Comparison of ENCODE assay signal across 16 cellular contexts in the genomic region with DNA sequence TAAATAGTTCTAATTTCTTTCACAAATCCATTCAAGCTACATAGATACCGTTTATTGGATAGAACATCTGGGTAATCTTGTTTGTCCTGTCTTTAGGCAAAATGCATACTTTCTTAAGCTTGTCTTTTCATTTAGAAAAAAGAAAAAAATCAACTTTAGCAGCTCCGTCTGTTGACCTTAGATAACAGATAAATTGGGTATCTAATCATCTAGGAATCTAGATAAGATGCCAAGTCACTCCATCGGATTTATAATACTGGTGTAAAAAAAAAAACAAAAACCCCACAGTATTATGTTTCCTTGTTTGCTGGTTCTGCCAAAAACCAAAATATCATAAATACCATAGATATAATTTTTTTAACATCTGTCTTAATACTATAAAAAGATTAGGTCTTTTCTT.
DNase-seq lines count a peak whose midpoint lies in the region; ATAC-seq and TF ChIP-seq lines count a peak whose summit lies in the region.
"Had no signal": no experiment of that assay in that cellular context is flagged by ENCODE, and none has a peak within 500 bp of the region (broad histone marks: within the 10 kb centered on the region; RNA-seq: fewer than 3 reads in every experiment).

No MANE protein-coding gene starts in this region.

- H3K4me3 Mint-ChIP-seq in HFFc6 = 0 out of 2 replicates have a peak overlapping the region, but pooled peaks have one; percentile 20
- H3K4me3 Mint-ChIP-seq: activated T-cell treated with anti-CD3 and anti-CD28 coated beads, Interleukin-2, amount 50 U/mL, for 4 hours; IgD-negative memory B cell had no signal

- H3K9me3 Mint-ChIP-seq in HFFc6 = no peaks in the 10 kb centered on the region
- H3K9me3 Mint-ChIP-seq: activated T-cell treated with anti-CD3 and anti-CD28 coated beads, Interleukin-2, amount 50 U/mL, for 4 hours; IgD-negative memory B cell had no signal

- H3K36me3 Mint-ChIP-seq in HFFc6 (ENCODE audit: low read depth) = no peaks in the 10 kb centered on the region; the same call in 1 of the 2 replicates

- H3K27me3 Mint-ChIP-seq in HFFc6 (ENCODE audit: insufficient read depth) = peaks cover 2% of the 10 kb centered on the region; the same call in 1 of the 2 replicates
- H3K27me3 Mint-ChIP-seq: IgD-negative memory B cell had no signal

- H3K27ac ChIP-seq in VCaP (peak overlapping the region; percentile 93), gastrocnemius medialis (peak overlapping the region; percentile 65 to 93 (median 90))
- no peak overlapping the region for H3K27ac ChIP-seq in effector memory CD4-positive, alpha-beta T cell (ENCODE audit: insufficient read depth, low read length, poor library complexity, severe bottlenecking)
- H3K27ac ChIP-seq: ovary had no signal

- TF ChIP-seq POLR2A in gastrocnemius medialis (IDR thresholded peaks at IDR 0.05) = no peak

- H3K27me3 ChIP-seq in gastrocnemius medialis = no peaks in the 10 kb centered on the region
- H3K27me3 ChIP-seq in HAP-1 (ENCODE audit: low read depth) = no peaks in the 10 kb centered on the region
- no peaks in the 10 kb centered on the region for H3K27me3 ChIP-seq in effector memory CD4-positive, alpha-beta T cell (replicated peaks; ENCODE audit: control insufficient read depth, insufficient read depth, low read length, poor library complexity, severe bottlenecking)
- H3K27me3 ChIP-seq: ovary had no signal

- no peaks in the 10 kb centered on the region for H3K36me3 ChIP-seq in gastrocnemius medialis
- no peaks in the 10 kb centered on the region for H3K36me3 ChIP-seq in HAP-1 (replicated peaks)
- H3K36me3 ChIP-seq in effector memory CD4-positive, alpha-beta T cell (ENCODE audit: control insufficient read depth, insufficient read depth, low read length) = no peaks in the 10 kb centered on the region
- H3K36me3 ChIP-seq: ovary had no signal

- H3K4me1 Mint-ChIP-seq in HFFc6 (ENCODE audit: low read depth) = peaks cover 45% of the 10 kb centered on the region

- DNase-seq in HFFc6 (no peak), fibroblast of the aortic adventitia (ENCODE audit: low read depth) (peak; percentile 61), gastrocnemius medialis (no peak), HAP-1 (ENCODE audit: low spot score in 2 of 2) (no peak), MV-4-11 (lab: John Stamatoyannopoulos, UW) (no peak)
- DNase-seq in effector memory CD4-positive, alpha-beta T cell = no peak
- DNase-seq: activated T-cell treated with anti-CD3 and anti-CD28 coated beads, Interleukin-2, amount 50 U/mL, for 4 hours; kidney glomerular epithelial cell; NCI-H1105; NK-92 treated with Interleukin-12 subunit alpha and Interleukin-12 subunit beta, amount 100 ng/mL, for 24 hours; stimulated activated naive CD8-positive, alpha-beta T cell treated with anti-CD3 and anti-CD28 coated beads, Interleukin-15, Interleukin-2, amounts not matched to agents 100 U/mL and 50 U/mL, for 24 hours; T1000 had no signal

- TF ChIP-seq CTCF in HFFc6 (IDR thresholded peaks at IDR 0.05) (no peak), VCaP (conservative IDR thresholded peaks at IDR 0.05) (no peak), fibroblast of the aortic adventitia (IDR thresholded peaks at IDR 0.05; ENCODE audit: insufficient read depth, low read length) (no peak), gastrocnemius medialis (IDR thresholded peaks at IDR 0.05 in 4 of 5, conservative IDR thresholded peaks at IDR 0.05 in 1 of 5) (no peak)

- in situ Hi-C loops in gastrocnemius medialis (cut with MboI; ENCODE audit: low sequenced_read_pairs in 4 of 4) = no loop called here
- in situ Hi-C loops in HAP-1 (cut with MboI; ENCODE audit: low sequenced_read_pairs) = no loop called here

- H3K4me3 ChIP-seq in fibroblast of the aortic adventitia (ENCODE audit: low read depth, low read length) (no peak overlapping the region), gastrocnemius medialis (no peak overlapping the region), HAP-1 (no peak overlapping the region)
- no peak overlapping the region for H3K4me3 ChIP-seq in effector memory CD4-positive, alpha-beta T cell (ENCODE audit: insufficient read depth, low read depth, low read length, poor library complexity, severe bottlenecking)
- H3K4me3 ChIP-seq: ovary had no signal

- peaks cover 79 to 82% of the 10 kb centered on the region in 2 donors for H3K4me1 ChIP-seq in gastrocnemius medialis
- peaks cover 9% of the 10 kb centered on the region for H3K4me1 ChIP-seq in HAP-1
- H3K4me1 ChIP-seq in effector memory CD4-positive, alpha-beta T cell (ENCODE audit: control insufficient read depth, insufficient read depth, low read length, poor library complexity, severe bottlenecking) = no peaks in the 10 kb centered on the region

- ATAC-seq in gastrocnemius medialis (no peak), GM19467 (IDR thresholded peaks at IDR 0.05; ENCODE audit: unreplicated experiment) (no peak)
- ATAC-seq: activated T-cell treated with anti-CD3 and anti-CD28 coated beads, Interleukin-2, amount 50 U/mL, for 4 hours; stimulated activated naive CD8-positive, alpha-beta T cell treated with anti-CD3 and anti-CD28 coated beads, Interleukin-15, Interleukin-2, amounts not matched to agents 100 U/mL and 50 U/mL, for 24 hours had no signal

- peak overlapping the region; percentile 79 for H3K27ac Mint-ChIP-seq in HFFc6
- H3K27ac Mint-ChIP-seq: IgD-negative memory B cell had no signal

- H3K9me3 ChIP-seq in gastrocnemius medialis (no peaks in the 10 kb centered on the region), HAP-1 (no peaks in the 10 kb centered on the region)
- no peaks in the 10 kb centered on the region for H3K9me3 ChIP-seq in effector memory CD4-positive, alpha-beta T cell (ENCODE audit: control insufficient read depth, low read length)
- H3K9me3 ChIP-seq: ovary had no signal

- intact Hi-C loops in gastrocnemius medialis (cut with DNase I; ENCODE audit: low total_unique reads) = loop anchor here (5.0 kb wide), 1 partner anchor 39 kb away; no protein-coding TSS in a partner anchor
